In genomic region chrX:21479695-21480280, GRCh38 we compare ENCODE assay signal across 7 cellular contexts.
DNase-seq lines count a peak whose midpoint lies in the region; ATAC-seq and TF ChIP-seq lines count a peak whose summit lies in the region.

No MANE protein-coding gene starts in this region.

- no peaks in the 10 kb centered on the region for H4K20me1 ChIP-seq in mammary epithelial cell (ENCODE audit: insufficient read depth, low read length)

- no peak overlapping the region for H3K4me2 ChIP-seq in mammary epithelial cell (ENCODE audit: insufficient read depth, low read depth, low read length)

- CTCF ChIA-PET in mammary epithelial cell (lab: Charles Lee; ENCODE audit: low non-redundant PET) = interaction anchor here (0.5 to 0.6 kb wide), 4 partner anchors 14 to 362 kb away, joined by 3 to 6 read pairs (median 4); no protein-coding TSS in a partner anchor

- DNase-seq in EL (peak; percentile 31), NCI-H526 (lab: John Stamatoyannopoulos, UW) (peak; percentile 74 to 84), mammary epithelial cell (peak; percentile 30), DMS79 treated with DMSO at 0.1 percent for 48 hours (lab: John Stamatoyannopoulos, UW) (no peak)

- in situ Hi-C loops in mammary epithelial cell (cut with MboI; ENCODE audit: low sequenced_read_pairs in 2 of 2) = loop anchor here (25.0 kb wide), 1 partner anchor 942 kb away; no protein-coding TSS in a partner anchor

- no peaks in the 10 kb centered on the region for H3K27me3 ChIP-seq in mammary epithelial cell (ENCODE audit: insufficient read depth, low read length)
- peaks cover 0 to 4% (median 0%) of the 10 kb centered on the region in 4 donors for H3K27me3 ChIP-seq in liver (ENCODE audit: control insufficient read depth in 4 of 4, insufficient read depth in 4 of 4, low read length in 3 of 4)

- dilution Hi-C loops in mammary epithelial cell (cut with HindIII; ENCODE audit: low sequenced_read_pairs) = no loop called here

- ATAC-seq in GM19397 (IDR thresholded peaks at IDR 0.05; ENCODE audit: unreplicated experiment) = peak; percentile 82
- ATAC-seq in HG03432 (IDR thresholded peaks at IDR 0.05; ENCODE audit: unreplicated experiment) = peak; percentile 87

- H3K4me1 ChIP-seq in mammary epithelial cell (ENCODE audit: insufficient read depth, low read length) = no peaks in the 10 kb centered on the region
- no peaks in the 10 kb centered on the region for H3K4me1 ChIP-seq in liver (ENCODE audit: control insufficient read depth in 4 of 4, insufficient read depth in 4 of 4, low read length in 3 of 4)

- WGBS in mammary epithelial cell (ENCODE audit: low coverage, missing lambda C conversion rate) = 11% methylated on average over 3 of the region's 3 CpGs
- WGBS in liver = 38% methylated on average over 3 of the region's 3 CpGs

- H3K27ac ChIP-seq in mammary epithelial cell (ENCODE audit: insufficient read depth, low read depth, low read length) = no peak overlapping the region
- no peak overlapping the region for H3K27ac ChIP-seq in liver (ENCODE audit: low read depth in 1 of 2, low read length in 2 of 2)

- no TSS peak for BruUV-seq in mammary epithelial cell (replicated peaks; lab: Mats Ljungman, UMichigan)

- no peaks in the 10 kb centered on the region for H3K36me3 ChIP-seq in mammary epithelial cell (ENCODE audit: insufficient read depth, low read length)
- H3K36me3 ChIP-seq in liver (ENCODE audit: control insufficient read depth in 4 of 4, insufficient read depth in 3 of 4, low read depth in 1 of 4, low read length in 3 of 4) = no peaks in the 10 kb centered on the region

- intact Hi-C loops in mammary epithelial cell (cut with micrococcal nuclease) = loop anchor here (1.0 to 5.0 kb wide), 3 partner anchors 107 to 949 kb away; partner anchors contain the start of gene CNKSR2

- H3K9me3 ChIP-seq in mammary epithelial cell (replicated peaks; ENCODE audit: insufficient read depth, low read length) (no peaks in the 10 kb centered on the region), liver (ENCODE audit: control insufficient read depth in 4 of 4, low read length in 3 of 4) (no peaks in the 10 kb centered on the region)

- TF ChIP-seq RAD21 in liver (IDR thresholded peaks at IDR 0.05) = peak; percentile 85 to 96

- H3K79me2 ChIP-seq in mammary epithelial cell (ENCODE audit: insufficient read depth, low read length) = no peaks in the 10 kb centered on the region

- TF ChIP-seq CTCF in mammary epithelial cell (conservative IDR thresholded peaks at IDR 0.05 in 1 of 2, IDR thresholded peaks at IDR 0.05 in 1 of 2; ENCODE audit: extremely low read depth in 1 of 2, insufficient read depth in 1 of 2, low read depth in 1 of 2, low read length in 2 of 2) (peak; percentile 69 to 78), liver (IDR thresholded peaks at IDR 0.05; ENCODE audit: low read depth, low read length, missing input control) (peak; percentile 62)

- H3K4me3 ChIP-seq in mammary epithelial cell (replicated peaks in 1 of 3; ENCODE audit: insufficient read depth in 1 of 3, low read depth in 2 of 3, low read length in 3 of 3) (no peak overlapping the region), liver (ENCODE audit: low read depth in 1 of 3, low read length in 3 of 3) (no peak overlapping the region)

- no peak overlapping the region for H2AFZ ChIP-seq in mammary epithelial cell (ENCODE audit: low read depth, low read length)

- H3K9ac ChIP-seq in mammary epithelial cell (ENCODE audit: insufficient read depth, low read length) = no peak overlapping the region
- H3K9ac ChIP-seq in liver (ENCODE audit: low read depth in 1 of 2, low read length in 2 of 2) = no peak overlapping the region

TF ChIP-seq in liver, 16 proteins besides CTCF, POLR2A, EP300 and RAD21:
- TF ChIP-seq TAF1 (conservative IDR thresholded peaks at IDR 0.05) (no peak), FOXA2 (IDR thresholded peaks at IDR 0.05) (no peak), SP1 (IDR thresholded peaks at IDR 0.05) (no peak), ATF3 (IDR thresholded peaks at IDR 0.05) (no peak)
